ENCODE assay signal across 9 cellular contexts in genomic region chr15:85800460-85801123, GRCh38. TPM values are rescaled to one million over a fixed set of nuclear protein-coding genes. Genes with fewer than 3 reads are reported as not detected.
DNase-seq lines count a peak whose midpoint lies in the region; ATAC-seq, FAIRE-seq and TF ChIP-seq lines count a peak whose summit lies in the region.
"Had no signal": no experiment of that assay in that cellular context is flagged by ENCODE, and none has a peak within 500 bp of the region (broad histone marks: within the 10 kb centered on the region; RNA-seq: fewer than 3 reads in every experiment).

No MANE protein-coding gene starts in this region.

- intact Hi-C loops in left lung (cut with DNase I), result no loop called here

- no peak overlapping the region for H3K9ac ChIP-seq in astrocyte (ENCODE audit: low read length)

- H3K9me3 ChIP-seq in astrocyte (ENCODE audit: insufficient read depth, low read depth, low read length), result no peaks in the 10 kb centered on the region
- no peaks in the 10 kb centered on the region for H3K9me3 ChIP-seq in left lung
- no peaks in the 10 kb centered on the region for H3K9me3 ChIP-seq in effector memory CD4-positive, alpha-beta T cell (ENCODE audit: control insufficient read depth, low read length)

- no peak overlapping the region for H3K4me3 Mint-ChIP-seq in astrocyte (ENCODE audit: unreplicated experiment)

- H4K20me1 ChIP-seq in astrocyte (ENCODE audit: insufficient read depth, low read length), result no peaks in the 10 kb centered on the region

- DNase-seq in DMS153 treated with DMSO at 0.1 percent for 48 hours (lab: John Stamatoyannopoulos, UW; ENCODE audit: unreplicated experiment), result peak; percentile 87
- DNase-seq in NCI-H2081 (lab: John Stamatoyannopoulos, UW), result peak; percentile 70
- DNase-seq in astrocyte (ENCODE audit: low read depth), result peak; percentile 55
- peak; percentile 73 to 80 for DNase-seq in left lung
- no peak for DNase-seq in effector memory CD4-positive, alpha-beta T cell
- no peak for DNase-seq in NOMO-1 (lab: John Stamatoyannopoulos, UW; ENCODE audit: unreplicated experiment in 2 of 2)
- DNase-seq in GM13977 (ENCODE audit: low spot score), result no peak
- DNase-seq: stimulated activated CD4-positive, alpha-beta T cell treated with anti-CD3 and anti-CD28 coated beads, Interleukin-2, amount 100 ng/mL, for 48 hours had no signal

- H3K4me1 ChIP-seq in astrocyte (ENCODE audit: insufficient read depth, low read length) (no peaks in the 10 kb centered on the region), left lung (peaks cover 0 to 6% of the 10 kb centered on the region in 2 donors)
- peaks cover 2% of the 10 kb centered on the region for H3K4me1 ChIP-seq in effector memory CD4-positive, alpha-beta T cell (ENCODE audit: control insufficient read depth, insufficient read depth, low read length, poor library complexity, severe bottlenecking)

- no peaks in the 10 kb centered on the region for H3K9me3 Mint-ChIP-seq in astrocyte (ENCODE audit: unreplicated experiment)

- ATAC-seq in left lung, result peak; percentile 98
- ATAC-seq in HG03378 (IDR thresholded peaks at IDR 0.05; ENCODE audit: unreplicated experiment), result no peak

- H3K36me3 ChIP-seq in astrocyte (ENCODE audit: insufficient read depth, low read length) (no peaks in the 10 kb centered on the region), left lung (no peaks in the 10 kb centered on the region)
- no peaks in the 10 kb centered on the region for H3K36me3 ChIP-seq in effector memory CD4-positive, alpha-beta T cell (ENCODE audit: control insufficient read depth, insufficient read depth, low read length)

- H3K4me2 ChIP-seq in astrocyte (ENCODE audit: low read length), result no peak overlapping the region

- H3K27me3 Mint-ChIP-seq in astrocyte (ENCODE audit: low read depth, unreplicated experiment), result no peaks in the 10 kb centered on the region

- H2AFZ ChIP-seq in astrocyte (ENCODE audit: low read depth, low read length), result no peak overlapping the region

- H3K27ac ChIP-seq in astrocyte (ENCODE audit: low read depth, low read length) (no peak overlapping the region), left lung (no peak overlapping the region)
- no peak overlapping the region for H3K27ac ChIP-seq in effector memory CD4-positive, alpha-beta T cell (ENCODE audit: insufficient read depth, low read length, poor library complexity, severe bottlenecking)

- H3K4me3 ChIP-seq in astrocyte (ENCODE audit: insufficient read depth, low read depth, low read length) (no peak overlapping the region), left lung (no peak overlapping the region)
- no peak overlapping the region for H3K4me3 ChIP-seq in effector memory CD4-positive, alpha-beta T cell (ENCODE audit: insufficient read depth, low read depth, low read length, poor library complexity, severe bottlenecking)

- no peaks in the 10 kb centered on the region for H3K79me2 ChIP-seq in astrocyte (ENCODE audit: insufficient read depth, low read length)

- in situ Hi-C loops in GM13977 (cut with MboI; ENCODE audit: low pct_unique_long_range_greater_than_20kb, low sequenced_read_pairs, unreplicated experiment), result no loop called here

- FAIRE-seq in astrocyte (lab: Jason Lieb, UNC), result no peak

- peaks cover 5% of the 10 kb centered on the region for H3K36me3 Mint-ChIP-seq in astrocyte (ENCODE audit: low read depth, unreplicated experiment)

- H3K27ac Mint-ChIP-seq in astrocyte (ENCODE audit: unreplicated experiment), result no peak overlapping the region

- TF ChIP-seq CTCF in astrocyte (IDR thresholded peaks at IDR 0.05; ENCODE audit: insufficient read depth, low read depth, low read length) (no peak), left lung (IDR thresholded peaks at IDR 0.05) (no peak), GM13977 (IDR thresholded peaks at IDR 0.05; ENCODE audit: extremely low read depth, insufficient read depth, missing control alignments) (no peak)

- H3K4me1 Mint-ChIP-seq in astrocyte (ENCODE audit: low read depth, unreplicated experiment), result peaks cover 9% of the 10 kb centered on the region

- H3K27me3 ChIP-seq in astrocyte (ENCODE audit: insufficient read depth, low read length), result no peaks in the 10 kb centered on the region
- no peaks in the 10 kb centered on the region for H3K27me3 ChIP-seq in left lung
- H3K27me3 ChIP-seq in effector memory CD4-positive, alpha-beta T cell (replicated peaks; ENCODE audit: control insufficient read depth, insufficient read depth, low read length, poor library complexity, severe bottlenecking), result no peaks in the 10 kb centered on the region

RNA-seq across cellular contexts. Expression of gene KLHL25, which starts 5.9 kb away (rescaled TPM):
- total RNA-seq in astrocyte (4.7 and 5.6 TPM in 2 replicates), left lung (1 to 10 TPM; 4.4 to 4.6 TPM)

Comparison
In these comparisons a context has a peak if more than half of its experiments do, and no peak if none do; other contexts are left out.
1. DNase-seq: peak in DMS153 treated with DMSO at 0.1 percent for 48 hours (single experiment), NCI-H2081 (2 of 2), astrocyte (single experiment) and left lung (2 of 2); none in effector memory CD4-positive, alpha-beta T cell (0 of 3), NOMO-1 (0 of 2) and GM13977 (single experiment).